ENCODE assay signal across 11 cellular contexts in genomic region chr3:16665282-16665741, GRCh38.
DNase-seq lines count a peak whose midpoint lies in the region; TF ChIP-seq lines count a peak whose summit lies in the region.
"Had no signal": no experiment of that assay in that cellular context is flagged by ENCODE, and none has a peak within 500 bp of the region (broad histone marks: within the 10 kb centered on the region; RNA-seq: fewer than 3 reads in every experiment).

No MANE protein-coding gene starts in this region.

- H3K27me3 ChIP-seq in trophoblast cell (ENCODE audit: insufficient read depth, low read length) = no peaks in the 10 kb centered on the region

- peaks cover 3% of the 10 kb centered on the region for H3K9me3 Mint-ChIP-seq in activated T-helper 1 cell treated with anti-CD3 and anti-CD28 coated beads, Interleukin-12 subunit alpha, Interleukin-12 subunit beta, Interleukin-2, Interleukin-4 antibody, amounts not matched to agents 30 ng/mL and 10 ng/mL and 1 ng/mL, durations not matched to agents 14 hours and 24 hours and 36 hours

- peak overlapping the region; percentile 87 for H2BK120ac ChIP-seq in trophoblast cell (ENCODE audit: insufficient read depth, low read length, poor library complexity)

- H3K4me1 Mint-ChIP-seq in activated T-helper 1 cell treated with anti-CD3 and anti-CD28 coated beads, Interleukin-12 subunit alpha, Interleukin-12 subunit beta, Interleukin-2, Interleukin-4 antibody, amounts not matched to agents 30 ng/mL and 10 ng/mL and 1 ng/mL, durations not matched to agents 14 hours and 24 hours and 36 hours (ENCODE audit: low read depth) = no peaks in the 10 kb centered on the region
- H3K4me1 Mint-ChIP-seq: activated naive CD8-positive, alpha-beta T cell treated with anti-CD3 and anti-CD28 coated beads, Interleukin-2, amount 10 ng/mL, durations not matched to agents 7 days and 5 days had no signal

- no peaks in the 10 kb centered on the region for H3K9me3 ChIP-seq in trophoblast cell (ENCODE audit: insufficient read depth, low read depth, low read length)

- H3K14ac ChIP-seq in trophoblast cell (ENCODE audit: low read length) = peak overlapping the region; percentile 18

- peaks cover 12% of the 10 kb centered on the region for H3K27me3 Mint-ChIP-seq in activated T-helper 1 cell treated with anti-CD3 and anti-CD28 coated beads, Interleukin-12 subunit alpha, Interleukin-12 subunit beta, Interleukin-2, Interleukin-4 antibody, amounts not matched to agents 30 ng/mL and 10 ng/mL and 1 ng/mL, durations not matched to agents 14 hours and 24 hours and 36 hours (ENCODE audit: insufficient read depth)

- H2BK12ac ChIP-seq in trophoblast cell (ENCODE audit: low read length) = peak overlapping the region; percentile 55

- H3K4ac ChIP-seq in trophoblast cell (ENCODE audit: low read depth, low read length) = no peak overlapping the region

- peak overlapping the region; percentile 8 for H4K12ac ChIP-seq in trophoblast cell (ENCODE audit: low read depth, low read length)

- no peak overlapping the region for H3K23ac ChIP-seq in trophoblast cell (ENCODE audit: low read length)

- no peak for TF ChIP-seq CTCF in LNCaP clone FGC (IDR thresholded peaks at IDR 0.05; ENCODE audit: control insufficient read depth, extremely low read depth, insufficient read depth)

- H2AFZ ChIP-seq in trophoblast cell (ENCODE audit: insufficient read depth, low read length, poor library complexity) = peak overlapping the region; percentile 75

- DNase-seq in NOMO-1 treated with DMSO at 0.1 percent for 48 hours (lab: John Stamatoyannopoulos, UW; ENCODE audit: unreplicated experiment) (peak; percentile 45), NOMO-1 treated with dmso at 0.1 percent for 144 hours (lab: John Stamatoyannopoulos, UW; ENCODE audit: unreplicated experiment) (no peak), LNCaP clone FGC (ENCODE audit: low read depth) (peak; percentile 8), dermis blood vessel endothelial cell (peak; percentile 47), trophoblast cell (peak; percentile 98 to 99), NCI-H2171 treated with DMSO at 0.1 percent for 48 hours (lab: John Stamatoyannopoulos, UW) (no peak)
- DNase-seq in activated T-helper 1 cell treated with anti-CD3 and anti-CD28 coated beads, Interleukin-12 subunit alpha, Interleukin-12 subunit beta, Interleukin-2, Interleukin-4 antibody, amounts not matched to agents 30 ng/mL and 10 ng/mL and 1 ng/mL, durations not matched to agents 14 hours and 24 hours and 36 hours (ENCODE audit: low spot score) = no peak
- DNase-seq in activated naive CD4-positive, alpha-beta T cell (lab: John Stamatoyannopoulos, UW) = no peak
- DNase-seq: activated naive CD8-positive, alpha-beta T cell treated with anti-CD3 and anti-CD28 coated beads, Interleukin-2, amount 10 ng/mL, durations not matched to agents 7 days and 5 days; HCEC 1CT; NCI-H524 treated with DMSO at 0.1 percent for 48 hours had no signal

- H3K18ac ChIP-seq in trophoblast cell (ENCODE audit: low read length) = no peak overlapping the region

- H3K79me2 ChIP-seq in trophoblast cell (ENCODE audit: control insufficient read depth, insufficient read depth, low read length, poor library complexity) = no peaks in the 10 kb centered on the region

- H3K27ac ChIP-seq in trophoblast cell (ENCODE audit: low read depth, low read length) = peak overlapping the region; percentile 71

- H2BK5ac ChIP-seq in trophoblast cell (ENCODE audit: low read depth, low read length, poor library complexity) = peak overlapping the region; percentile 60

- no peak overlapping the region for H3K4me3 ChIP-seq in LNCaP clone FGC (ENCODE audit: low read depth, low read length)
- H3K4me3 ChIP-seq in trophoblast cell (ENCODE audit: low read depth, low read length) = no peak overlapping the region

- WGBS in trophoblast cell (ENCODE audit: extremely low coverage, insufficient coverage, insufficient read length) = no CpG with 5 or more reads among the region's 6 CpGs

- no peak overlapping the region for H3K27ac Mint-ChIP-seq in activated T-helper 1 cell treated with anti-CD3 and anti-CD28 coated beads, Interleukin-12 subunit alpha, Interleukin-12 subunit beta, Interleukin-2, Interleukin-4 antibody, amounts not matched to agents 30 ng/mL and 10 ng/mL and 1 ng/mL, durations not matched to agents 14 hours and 24 hours and 36 hours
- H3K27ac Mint-ChIP-seq: activated naive CD8-positive, alpha-beta T cell treated with anti-CD3 and anti-CD28 coated beads, Interleukin-2, amount 10 ng/mL, durations not matched to agents 7 days and 5 days had no signal

- H3K4me3 Mint-ChIP-seq in activated T-helper 1 cell treated with anti-CD3 and anti-CD28 coated beads, Interleukin-12 subunit alpha, Interleukin-12 subunit beta, Interleukin-2, Interleukin-4 antibody, amounts not matched to agents 30 ng/mL and 10 ng/mL and 1 ng/mL, durations not matched to agents 14 hours and 24 hours and 36 hours = no peak overlapping the region
- H3K4me3 Mint-ChIP-seq: activated naive CD8-positive, alpha-beta T cell treated with anti-CD3 and anti-CD28 coated beads, Interleukin-2, amount 10 ng/mL, durations not matched to agents 7 days and 5 days had no signal

- H4K8ac ChIP-seq in trophoblast cell (ENCODE audit: low read depth, low read length) = peak overlapping the region; percentile 33

- H2AK5ac ChIP-seq in trophoblast cell (ENCODE audit: low read length) = no peak overlapping the region

- H4K91ac ChIP-seq in trophoblast cell (ENCODE audit: low read depth, low read length) = peak overlapping the region; percentile 74

- H3K36me3 Mint-ChIP-seq in activated T-helper 1 cell treated with anti-CD3 and anti-CD28 coated beads, Interleukin-12 subunit alpha, Interleukin-12 subunit beta, Interleukin-2, Interleukin-4 antibody, amounts not matched to agents 30 ng/mL and 10 ng/mL and 1 ng/mL, durations not matched to agents 14 hours and 24 hours and 36 hours (ENCODE audit: low read depth) = no peaks in the 10 kb centered on the region
- H3K36me3 Mint-ChIP-seq: activated naive CD8-positive, alpha-beta T cell treated with anti-CD3 and anti-CD28 coated beads, Interleukin-2, amount 10 ng/mL, durations not matched to agents 7 days and 5 days had no signal

- no peak overlapping the region for H3K9ac ChIP-seq in trophoblast cell (ENCODE audit: low read length)

- intact Hi-C loops in activated T-helper 1 cell treated with anti-CD3 and anti-CD28 coated beads, Interleukin-12 subunit alpha, Interleukin-12 subunit beta, Interleukin-2, Interleukin-4 antibody, amounts not matched to agents 30 ng/mL and 10 ng/mL and 1 ng/mL, durations not matched to agents 14 hours and 24 hours and 36 hours (cut with micrococcal nuclease) = no loop called here

- no peak overlapping the region for H3K4me2 ChIP-seq in trophoblast cell (ENCODE audit: low read length)

- peaks cover 29% of the 10 kb centered on the region for H3K79me1 ChIP-seq in trophoblast cell (ENCODE audit: low read length)

- no peaks in the 10 kb centered on the region for H3K36me3 ChIP-seq in trophoblast cell (ENCODE audit: control insufficient read depth in 1 of 2, insufficient read depth in 2 of 2, low read length in 2 of 2)

- peaks cover 10 to 19% of the 10 kb centered on the region in 2 experiments for H3K4me1 ChIP-seq in trophoblast cell (ENCODE audit: control insufficient read depth in 1 of 2, insufficient read depth in 2 of 2, low read length in 2 of 2)

Comparison
In these comparisons a context has a peak if more than half of its experiments do, and no peak if none do; other contexts are left out.
1. DNase-seq: peak in NOMO-1 treated with DMSO at 0.1 percent for 48 hours (single experiment), LNCaP clone FGC (single experiment), dermis blood vessel endothelial cell (single experiment) and trophoblast cell (2 of 2); none in NOMO-1 treated with dmso at 0.1 percent for 144 hours (single experiment), activated T-helper 1 cell treated with anti-CD3 and anti-CD28 coated beads, Interleukin-12 subunit alpha, Interleukin-12 subunit beta, Interleukin-2, Interleukin-4 antibody, amounts not matched to agents 30 ng/mL and 10 ng/mL and 1 ng/mL, durations not matched to agents 14 hours and 24 hours and 36 hours (single experiment), activated naive CD4-positive, alpha-beta T cell (0 of 4) and NCI-H2171 treated with DMSO at 0.1 percent for 48 hours (single experiment).